ENCODE assay signal across 16 cellular contexts in the genomic region with DNA sequence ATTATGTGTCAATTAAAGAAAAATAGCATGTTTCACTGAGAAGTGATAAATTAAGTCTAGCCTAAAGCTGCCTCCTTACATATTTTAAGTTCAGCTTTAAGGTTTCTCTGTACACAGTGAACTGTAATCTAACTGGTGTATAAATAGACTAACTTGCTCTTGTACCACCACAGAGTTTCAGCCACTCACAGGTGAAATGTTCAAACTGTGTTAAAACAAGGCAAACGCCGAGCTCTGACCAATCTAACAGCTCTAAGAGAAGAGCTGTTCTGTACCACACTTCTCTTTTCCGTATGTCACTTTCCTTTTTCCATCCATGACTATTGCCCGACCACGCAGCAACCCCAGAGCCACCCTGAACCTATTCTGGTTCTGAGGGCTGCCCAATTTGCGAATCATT.
A peak's percentile ranks its signal among the peaks of the same experiment; 100 is the strongest.
DNase-seq lines count a peak whose midpoint lies in the region; ATAC-seq and TF ChIP-seq lines count a peak whose summit lies in the region.
"Had no signal": no experiment of that assay in that cellular context is flagged by ENCODE, and none has a peak within 500 bp of the region (broad histone marks: within the 10 kb centered on the region; RNA-seq: fewer than 3 reads in every experiment).

No MANE protein-coding gene starts in this region.

- no CpG with 5 or more reads among the region's 6 CpGs for WGBS in mesendoderm (ENCODE audit: extremely low coverage, insufficient coverage, low lambda C conversion rate)

- H3K4me3 ChIP-seq in BLaER1 treated with 17β-estradiol and CSF1 and Interleukin-3, amounts not matched to agents 10 nM and 100 nM, result no peak overlapping the region
- 0 out of 2 replicates have a peak overlapping the region, but pooled peaks have one; percentile 16 for H3K4me3 ChIP-seq in OCI-LY3 (ENCODE audit: low read length)
- no peak overlapping the region for H3K4me3 ChIP-seq in mesendoderm (ENCODE audit: low read length)

- H4K5ac ChIP-seq in mesendoderm (ENCODE audit: low read length), result no peak overlapping the region

- no peaks in the 10 kb centered on the region for H3K79me2 ChIP-seq in OCI-LY3 (ENCODE audit: low read length)
- H3K79me2 ChIP-seq in mesendoderm (ENCODE audit: control insufficient read depth, insufficient read depth, low read length), result no peaks in the 10 kb centered on the region

- H2BK120ac ChIP-seq in mesendoderm (ENCODE audit: low read depth, low read length), result no peak overlapping the region

- 0 out of 22 replicates have a peak, but pooled peaks cover 0 to 3% (median 0%) of the 10 kb centered on the region in 11 experiments for H3K36me3 ChIP-seq in BLaER1 treated with 17β-estradiol and CSF1 and Interleukin-3, amounts not matched to agents 10 nM and 100 nM
- H3K36me3 ChIP-seq in OCI-LY3 (replicated peaks; ENCODE audit: low read depth, low read length), result no peaks in the 10 kb centered on the region
- no peaks in the 10 kb centered on the region for H3K36me3 ChIP-seq in mesendoderm (ENCODE audit: control insufficient read depth, insufficient read depth, low read length)

- H2BK5ac ChIP-seq in mesendoderm (ENCODE audit: low read length), result no peak overlapping the region

- H2BK15ac ChIP-seq in mesendoderm (replicated peaks; ENCODE audit: low read depth), result no peak overlapping the region

- no peak overlapping the region for H3K4ac ChIP-seq in mesendoderm (ENCODE audit: low read depth, low read length)

- H2AFZ ChIP-seq in OCI-LY3 (ENCODE audit: low read depth, low read length), result no peak overlapping the region

- no peak overlapping the region for H3K27ac ChIP-seq in BLaER1 treated with 17β-estradiol and CSF1 and Interleukin-3, amounts not matched to agents 10 nM and 100 nM
- H3K27ac ChIP-seq in OCI-LY3 (ENCODE audit: low read length), result no peak overlapping the region
- no peak overlapping the region for H3K27ac ChIP-seq in caudate nucleus (ENCODE audit: low read depth, low read length)
- H3K27ac ChIP-seq in mesendoderm (ENCODE audit: low read depth, low read length), result no peak overlapping the region
- H3K27ac ChIP-seq: C4-2B, KMS-11 had no signal

- H2AK5ac ChIP-seq in mesendoderm (ENCODE audit: low read length), result no peak overlapping the region

- H3K9ac ChIP-seq in BLaER1 treated with 17β-estradiol and CSF1 and Interleukin-3, amounts not matched to agents 10 nM and 100 nM, result no peak overlapping the region; a peak in 1 of 22 replicates
- no peak overlapping the region for H3K9ac ChIP-seq in OCI-LY3 (ENCODE audit: low read length)
- H3K9ac ChIP-seq in mesendoderm (ENCODE audit: low read length), result no peak overlapping the region
- H3K9ac ChIP-seq: KMS-11 had no signal

- TF ChIP-seq CTCF in OCI-LY3 (IDR thresholded peaks at IDR 0.05; ENCODE audit: low read depth, low read length), result no peak

- no peak overlapping the region for H3K18ac ChIP-seq in mesendoderm (ENCODE audit: low read length)

- no peak overlapping the region for H4K8ac ChIP-seq in mesendoderm (ENCODE audit: low read depth, low read length)

- H3K23ac ChIP-seq in mesendoderm (ENCODE audit: low read length), result no peak overlapping the region

- H3K56ac ChIP-seq in mesendoderm (ENCODE audit: low read length), result no peak overlapping the region

- no peaks in the 10 kb centered on the region for H3K79me1 ChIP-seq in mesendoderm (ENCODE audit: low read length)

- peak overlapping the region; percentile 2 to 80 (median 51); a peak in 20 of 22 replicates for H3K4me2 ChIP-seq in BLaER1 treated with 17β-estradiol and CSF1 and Interleukin-3, amounts not matched to agents 10 nM and 100 nM
- peak overlapping the region; percentile 44 for H3K4me2 ChIP-seq in OCI-LY3 (ENCODE audit: low read length)
- no peak overlapping the region for H3K4me2 ChIP-seq in mesendoderm (ENCODE audit: low read length)
- H3K4me2 ChIP-seq: KMS-11 had no signal

- H4K20me1 ChIP-seq in BLaER1 treated with 17β-estradiol and CSF1 and Interleukin-3, amounts not matched to agents 10 nM and 100 nM, result no peaks in the 10 kb centered on the region
- H4K20me1 ChIP-seq in OCI-LY3 (ENCODE audit: insufficient read depth, low read length), result no peaks in the 10 kb centered on the region; the same call in 1 of the 2 replicates

- DNase-seq in caudate nucleus (lab: John Stamatoyannopoulos, UW) (no peak), iPS-NIHi11 (ENCODE audit: low spot score) (no peak), mesendoderm (no peak)
- DNase-seq: ACHN; CD4-positive, alpha-beta memory T cell; GDM1; HCEC 1CT; HFFc6; IMR-90 had no signal

- H3K4me1 ChIP-seq in BLaER1 treated with 17β-estradiol and CSF1 and Interleukin-3, amounts not matched to agents 10 nM and 100 nM, result peaks cover under 1 to 68% (median 34%) of the 10 kb centered on the region in 10 experiments; a peak in 18 of 20 replicates
- peaks cover 38% of the 10 kb centered on the region for H3K4me1 ChIP-seq in OCI-LY3 (ENCODE audit: low read length)
- H3K4me1 ChIP-seq in mesendoderm (ENCODE audit: control insufficient read depth, low read depth, low read length), result no peaks in the 10 kb centered on the region

- ATAC-seq in GM19324 (IDR thresholded peaks at IDR 0.05; ENCODE audit: low FRiP score, unreplicated experiment) (peak; percentile 49), GM21717 (IDR thresholded peaks at IDR 0.05; ENCODE audit: unreplicated experiment) (peak; percentile 55), GM18909 (IDR thresholded peaks at IDR 0.05; ENCODE audit: poor library complexity, unreplicated experiment) (no peak)

- no peaks in the 10 kb centered on the region for H3K9me3 ChIP-seq in BLaER1 treated with 17β-estradiol and CSF1 and Interleukin-3, amounts not matched to agents 10 nM and 100 nM (replicated peaks in 1 of 11)
- no peaks in the 10 kb centered on the region for H3K9me3 ChIP-seq in OCI-LY3 (ENCODE audit: insufficient read depth, low read length)

- H3K27me3 ChIP-seq in BLaER1 treated with 17β-estradiol and CSF1 and Interleukin-3, amounts not matched to agents 10 nM and 100 nM, result no peaks in the 10 kb centered on the region
- peaks cover 87% of the 10 kb centered on the region for H3K27me3 ChIP-seq in OCI-LY3 (ENCODE audit: low read depth, low read length)
- H3K27me3 ChIP-seq in mesendoderm (ENCODE audit: insufficient read depth, low read length, poor library complexity), result no peaks in the 10 kb centered on the region
